ENCODE assay signal across 27 cellular contexts in the genomic region with DNA sequence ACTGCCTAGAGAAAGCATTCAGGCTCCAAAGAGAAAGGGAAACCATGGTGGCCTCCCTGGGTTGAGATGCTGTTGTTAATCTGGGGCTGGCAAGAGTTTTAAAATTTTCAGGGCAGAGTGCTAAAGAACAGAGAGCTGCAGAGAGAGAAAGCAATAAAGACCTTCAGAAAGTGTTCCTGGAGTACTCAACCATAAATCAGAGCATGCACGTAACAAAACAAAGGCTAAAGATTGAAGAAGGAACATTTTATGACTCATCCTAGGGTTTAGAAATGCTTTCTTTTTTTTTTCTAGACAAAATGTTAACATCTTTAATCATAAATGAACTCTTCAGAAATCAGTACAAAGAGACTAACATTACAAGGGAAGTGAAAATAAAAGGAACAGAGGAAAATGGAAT.
A peak's percentile ranks its signal among the peaks of the same experiment; 100 is the strongest.
DNase-seq lines count a peak whose midpoint lies in the region; ATAC-seq, FAIRE-seq and TF ChIP-seq lines count a peak whose summit lies in the region.
"Had no signal": no experiment of that assay in that cellular context is flagged by ENCODE, and none has a peak within 500 bp of the region (broad histone marks: within the 10 kb centered on the region; RNA-seq: fewer than 3 reads in every experiment).

No MANE protein-coding gene starts in this region.

- H3K27ac Mint-ChIP-seq in neural progenitor cell: peak overlapping the region; percentile 77
- no peak overlapping the region for H3K27ac Mint-ChIP-seq in stimulated activated naive B cell treated with anti-CD40 and anti-IgM and Interleukin-4, amounts not matched to agents 10 μg/mL and 1 μg/mL and 100 μg/mL, for 72 hours
- H3K27ac Mint-ChIP-seq: activated CD8-positive, alpha-beta T cell treated with anti-CD3 and anti-CD28 coated beads, Interleukin-2, amount 10 ng/mL, durations not matched to agents 7 days and 5 days; stimulated activated naive CD8-positive, alpha-beta T cell treated with anti-CD3 and anti-CD28 coated beads, Interleukin-15, amount 100 ng/mL, for 72 hours had no signal

- DNase-seq in HEK293T (ENCODE audit: extremely low spot score) (no peak), neural progenitor cell (ENCODE audit: low spot score) (no peak), transverse colon (no peak), iPS-NIHi7 (ENCODE audit: extremely low spot score) (no peak)
- no peak for DNase-seq in stimulated activated naive B cell treated with anti-CD40 and anti-IgM and Interleukin-4, amounts not matched to agents 10 μg/mL and 1 μg/mL and 100 μg/mL, for 72 hours
- DNase-seq: activated CD4-positive, CD25-positive, alpha-beta regulatory T cell treated with anti-CD3 and anti-CD28 coated beads, Interleukin-2, amount 50 U/mL, for 72 hours; activated CD8-positive, alpha-beta T cell treated with anti-CD3 and anti-CD28 coated beads, Interleukin-2, amount 10 ng/mL, durations not matched to agents 7 days and 5 days; activated T-cell treated with anti-CD3 and anti-CD28 coated beads, Interleukin-2, amount 50 U/mL, for 1 hour; anterior cingulate cortex; EL; KBM-7; NCI-H1694 treated with DMSO at 0.1 percent for 48 hours; NCI-H2227 treated with DMSO at 0.1 percent for 48 hours; NCI-H774; PC-3; SHP77; stimulated activated naive CD8-positive, alpha-beta T cell treated with anti-CD3 and anti-CD28 coated beads, Interleukin-15, amount 100 ng/mL, for 72 hours had no signal

- H4K20me1 ChIP-seq in neural progenitor cell (ENCODE audit: low read depth): no peaks in the 10 kb centered on the region
- H4K20me1 ChIP-seq: BLaER1 treated with 17β-estradiol and CSF1 and Interleukin-3, amounts not matched to agents 10 nM and 100 nM had no signal

- ATAC-seq in HG03159 (IDR thresholded peaks at IDR 0.05; ENCODE audit: unreplicated experiment): no peak
- ATAC-seq in stimulated activated naive B cell treated with anti-CD40 and anti-IgM and Interleukin-4, amounts not matched to agents 10 μg/mL and 1 μg/mL and 100 μg/mL, for 72 hours (replicated peaks): no peak
- ATAC-seq: activated CD8-positive, alpha-beta T cell treated with anti-CD3 and anti-CD28 coated beads, Interleukin-2, amount 10 ng/mL, durations not matched to agents 7 days and 5 days; HCT116; PC-3; stimulated activated naive CD8-positive, alpha-beta T cell treated with anti-CD3 and anti-CD28 coated beads, Interleukin-15, amount 100 ng/mL, for 72 hours had no signal

- H3K36me3 ChIP-seq in neural progenitor cell (no peaks in the 10 kb centered on the region), transverse colon (no peaks in the 10 kb centered on the region)
- H3K36me3 ChIP-seq: BLaER1 treated with 17β-estradiol and CSF1 and Interleukin-3, amounts not matched to agents 10 nM and 100 nM; right atrium auricular region; tibial nerve had no signal

- H3K9me3 Mint-ChIP-seq in neural progenitor cell: peaks cover 13% of the 10 kb centered on the region
- peaks cover 0 to 6% of the 10 kb centered on the region in 2 donors for H3K9me3 Mint-ChIP-seq in stimulated activated naive B cell treated with anti-CD40 and anti-IgM and Interleukin-4, amounts not matched to agents 10 μg/mL and 1 μg/mL and 100 μg/mL, for 72 hours
- H3K9me3 Mint-ChIP-seq: stimulated activated naive CD8-positive, alpha-beta T cell treated with anti-CD3 and anti-CD28 coated beads, Interleukin-15, amount 100 ng/mL, for 72 hours had no signal

- TF ChIP-seq CTCF in neural progenitor cell (IDR thresholded peaks at IDR 0.05) (no peak), transverse colon (IDR thresholded peaks at IDR 0.05) (no peak)

- H3F3A ChIP-seq in neural progenitor cell (ENCODE audit: low read depth): no peaks in the 10 kb centered on the region

- POLR2A ChIA-PET in HEK293T (lab: Yijun Ruan, JAX): no interaction called here

- H3K27me3 Mint-ChIP-seq in neural progenitor cell (ENCODE audit: insufficient read depth, low read depth): no peaks in the 10 kb centered on the region
- no peaks in the 10 kb centered on the region for H3K27me3 Mint-ChIP-seq in stimulated activated naive B cell treated with anti-CD40 and anti-IgM and Interleukin-4, amounts not matched to agents 10 μg/mL and 1 μg/mL and 100 μg/mL, for 72 hours
- H3K27me3 Mint-ChIP-seq: stimulated activated naive CD8-positive, alpha-beta T cell treated with anti-CD3 and anti-CD28 coated beads, Interleukin-15, amount 100 ng/mL, for 72 hours had no signal

- FAIRE-seq in A204.1 (lab: Jason Lieb, UNC) (peak; percentile 91), colon (lab: Jason Lieb, UNC) (peak; percentile 72)
- FAIRE-seq: D721Med, keratinocyte had no signal

- no peak overlapping the region for H2AFZ ChIP-seq in neural progenitor cell (replicated peaks)

- no peak overlapping the region for H3K9ac ChIP-seq in neural progenitor cell
- H3K9ac ChIP-seq: BLaER1 treated with 17β-estradiol and CSF1 and Interleukin-3, amounts not matched to agents 10 nM and 100 nM had no signal

- H3K79me2 ChIP-seq in neural progenitor cell (ENCODE audit: low read depth): no peaks in the 10 kb centered on the region

- no peaks in the 10 kb centered on the region for H3K9me3 ChIP-seq in neural progenitor cell (ENCODE audit: low read depth)
- no peaks in the 10 kb centered on the region for H3K9me3 ChIP-seq in transverse colon
- H3K9me3 ChIP-seq: right atrium auricular region had no signal

- no peak for TF ChIP-seq POLR2A in transverse colon (IDR thresholded peaks at IDR 0.05)

- intact Hi-C loops in transverse colon (cut with DNase I; ENCODE audit: low total_unique reads): no loop called here

- WGBS in transverse colon (ENCODE audit: low coverage in 1 of 2), 2 donors: 28 to 36% methylated on average over 1 of the region's 1 CpG

- no peak overlapping the region for H3K4me3 Mint-ChIP-seq in neural progenitor cell
- no peak overlapping the region for H3K4me3 Mint-ChIP-seq in stimulated activated naive B cell treated with anti-CD40 and anti-IgM and Interleukin-4, amounts not matched to agents 10 μg/mL and 1 μg/mL and 100 μg/mL, for 72 hours
- H3K4me3 Mint-ChIP-seq: activated CD8-positive, alpha-beta T cell treated with anti-CD3 and anti-CD28 coated beads, Interleukin-2, amount 10 ng/mL, durations not matched to agents 7 days and 5 days; stimulated activated naive CD8-positive, alpha-beta T cell treated with anti-CD3 and anti-CD28 coated beads, Interleukin-15, amount 100 ng/mL, for 72 hours had no signal

- H3K4me1 Mint-ChIP-seq in neural progenitor cell: peaks cover 15% of the 10 kb centered on the region
- no peaks in the 10 kb centered on the region for H3K4me1 Mint-ChIP-seq in stimulated activated naive B cell treated with anti-CD40 and anti-IgM and Interleukin-4, amounts not matched to agents 10 μg/mL and 1 μg/mL and 100 μg/mL, for 72 hours
- H3K4me1 Mint-ChIP-seq: stimulated activated naive CD8-positive, alpha-beta T cell treated with anti-CD3 and anti-CD28 coated beads, Interleukin-15, amount 100 ng/mL, for 72 hours had no signal

- H3K4me1 ChIP-seq in neural progenitor cell (no peaks in the 10 kb centered on the region), transverse colon (no peaks in the 10 kb centered on the region)
- H3K4me1 ChIP-seq: BLaER1 treated with 17β-estradiol and CSF1 and Interleukin-3, amounts not matched to agents 10 nM and 100 nM; right atrium auricular region; tibial nerve had no signal

- H3K4me3 ChIP-seq in neural progenitor cell: no peak overlapping the region
- H3K4me3 ChIP-seq in transverse colon: no peak overlapping the region
- H3K4me3 ChIP-seq: BLaER1 treated with 17β-estradiol and CSF1 and Interleukin-3, amounts not matched to agents 10 nM and 100 nM; lung; right atrium auricular region; tibial nerve had no signal

- H3K27me3 ChIP-seq in neural progenitor cell (no peaks in the 10 kb centered on the region), transverse colon (no peaks in the 10 kb centered on the region)
- H3K27me3 ChIP-seq: BLaER1 treated with 17β-estradiol and CSF1 and Interleukin-3, amounts not matched to agents 10 nM and 100 nM; right atrium auricular region; tibial nerve had no signal

- no peak for TF ChIP-seq EP300 in transverse colon (IDR thresholded peaks at IDR 0.05; ENCODE audit: low read depth)

- no peak overlapping the region for H3K4me2 ChIP-seq in neural progenitor cell
- H3K4me2 ChIP-seq: BLaER1 treated with 17β-estradiol and CSF1 and Interleukin-3, amounts not matched to agents 10 nM and 100 nM had no signal

- H3K36me3 Mint-ChIP-seq in neural progenitor cell: peaks cover 2% of the 10 kb centered on the region
- no peaks in the 10 kb centered on the region for H3K36me3 Mint-ChIP-seq in stimulated activated naive B cell treated with anti-CD40 and anti-IgM and Interleukin-4, amounts not matched to agents 10 μg/mL and 1 μg/mL and 100 μg/mL, for 72 hours

- CTCF ChIA-PET in HEK293T (lab: Yijun Ruan, JAX): no interaction called here

- in situ Hi-C loops in transverse colon (cut with MboI; ENCODE audit: low pct_ligation_motif_present in 1 of 4, low pct_unique_long_range_greater_than_20kb in 1 of 4, low sequenced_read_pairs in 3 of 4): no loop called here

- no peak overlapping the region for H3K27ac ChIP-seq in neural progenitor cell
- H3K27ac ChIP-seq in transverse colon: no peak overlapping the region
- H3K27ac ChIP-seq: BLaER1 treated with 17β-estradiol and CSF1 and Interleukin-3, amounts not matched to agents 10 nM and 100 nM; right atrium auricular region; tibial nerve had no signal

TF ChIP-seq in HEK293T, 16 proteins besides CTCF, POLR2A, EP300 and RAD21:
- TF ChIP-seq, protein P1, sequence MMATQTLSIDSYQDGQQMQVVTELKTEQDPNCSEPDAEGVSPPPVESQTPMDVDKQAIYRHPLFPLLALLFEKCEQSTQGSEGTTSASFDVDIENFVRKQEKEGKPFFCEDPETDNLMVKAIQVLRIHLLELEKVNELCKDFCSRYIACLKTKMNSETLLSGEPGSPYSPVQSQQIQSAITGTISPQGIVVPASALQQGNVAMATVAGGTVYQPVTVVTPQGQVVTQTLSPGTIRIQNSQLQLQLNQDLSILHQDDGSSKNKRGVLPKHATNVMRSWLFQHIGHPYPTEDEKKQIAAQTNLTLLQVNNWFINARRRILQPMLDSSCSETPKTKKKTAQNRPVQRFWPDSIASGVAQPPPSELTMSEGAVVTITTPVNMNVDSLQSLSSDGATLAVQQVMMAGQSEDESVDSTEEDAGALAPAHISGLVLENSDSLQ (IDR thresholded peaks at IDR 0.05): peak; percentile 67
- TF ChIP-seq ZNF384 (IDR thresholded peaks at IDR 0.05) (peak; percentile 69), FOXK2 (IDR thresholded peaks at IDR 0.05) (no peak)
